7 cellular contexts compared by ENCODE assay signal in the genomic region with DNA sequence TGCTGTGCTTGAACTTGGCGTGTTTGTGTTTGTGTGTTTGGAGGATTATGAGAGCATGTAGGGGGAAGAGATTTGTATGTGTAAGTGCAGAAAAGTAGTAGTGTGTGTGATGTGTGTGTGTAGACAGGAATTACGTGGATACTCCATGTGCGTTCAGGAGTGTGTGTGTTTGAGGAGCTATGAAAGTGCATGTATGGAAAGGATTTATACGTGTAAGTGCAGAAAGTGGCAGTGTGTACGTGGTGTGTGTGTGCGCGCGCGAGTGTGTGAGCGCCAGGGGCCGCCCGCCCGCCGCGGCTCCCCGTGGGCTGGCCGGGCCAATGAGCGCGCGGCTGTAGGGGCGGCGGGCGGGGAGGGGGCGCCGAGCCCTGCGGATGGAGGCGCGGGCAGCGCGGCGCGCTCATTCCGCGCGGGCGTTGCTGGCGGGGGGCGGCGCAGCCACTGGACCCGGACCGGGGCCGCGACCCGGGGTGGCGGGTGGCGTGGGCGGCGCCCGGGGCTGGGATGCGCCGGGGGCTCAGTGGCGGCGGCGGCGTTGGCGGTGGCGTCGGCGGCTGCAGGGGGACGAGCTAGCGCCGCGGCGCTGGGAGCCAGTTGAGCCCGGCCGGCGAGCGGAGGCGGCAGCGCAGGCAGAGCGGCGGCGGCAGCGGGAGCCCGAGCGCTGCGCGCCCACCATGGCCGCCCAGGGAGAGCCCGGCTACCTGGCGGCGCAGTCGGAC. TPM values are rescaled to one million over a fixed set of nuclear protein-coding genes. Genes with fewer than 3 reads are reported as not detected.
DNase-seq lines count a peak whose midpoint lies in the region; ATAC-seq and TF ChIP-seq lines count a peak whose summit lies in the region.

BICC1 (plus strand) TSS at position 403 of the 719 bp plus-strand sequence; CDS start at position 675, 272 bp downstream.

- TF ChIP-seq CTCF in nephron progenitor cell (IDR thresholded peaks at IDR 0.05), result no peak

- H3K4me1 Mint-ChIP-seq in IgD-negative memory B cell, result peaks cover 5 to 8% (median 5%) of the 10 kb centered on the region in 3 donors
- peaks cover 21% of the 10 kb centered on the region for H3K4me1 Mint-ChIP-seq in nephron progenitor cell

- peak; percentile 55 for ATAC-seq in GM18498 (IDR thresholded peaks at IDR 0.05; ENCODE audit: unreplicated experiment)

- H3K27me3 Mint-ChIP-seq in IgD-negative memory B cell, result peaks cover 18% of the 10 kb centered on the region
- H3K27me3 Mint-ChIP-seq in nephron progenitor cell (ENCODE audit: low read depth, poor library complexity), result peaks cover 23% of the 10 kb centered on the region

- H3K27ac Mint-ChIP-seq in IgD-negative memory B cell, result no peak within 1 kb of the TSS
- no peak within 1 kb of the TSS for H3K27ac Mint-ChIP-seq in nephron progenitor cell

- DNase-seq in activated T-cell treated with anti-CD3 and anti-CD28 coated beads, Interleukin-2, amount 50 U/mL, for 48 hours, result peak; percentile 18 to 32
- DNase-seq in glomerular endothelial cell (ENCODE audit: extremely low read depth, low read depth, low spot score) (peak; percentile 3), nephron progenitor cell (peak; percentile 81), NCI-H226 (no peak), UCSD-AML1 (lab: John Stamatoyannopoulos, UW; ENCODE audit: unreplicated experiment) (no peak)

- H3K9me3 Mint-ChIP-seq in IgD-negative memory B cell (no peaks in the 10 kb centered on the region), nephron progenitor cell (no peaks in the 10 kb centered on the region)

- H3K36me3 Mint-ChIP-seq in IgD-negative memory B cell (no peaks in the 10 kb centered on the region), nephron progenitor cell (ENCODE audit: low read depth) (no peaks in the 10 kb centered on the region)

- H3K4me3 Mint-ChIP-seq in IgD-negative memory B cell (peak within 1 kb of the TSS; percentile 6 to 91 (median 70)), nephron progenitor cell (peak within 1 kb of the TSS; percentile 89)

RNA-seq across cellular contexts. Expression of gene BICC1, which starts in this region (rescaled TPM):
- polyA plus RNA-seq in IgD-negative memory B cell, result not detected
- total RNA-seq in glomerular endothelial cell, result 8.8 and 22.9 TPM in 2 replicates

Comparison
In these comparisons a context has a peak if more than half of its experiments do, and no peak if none do; other contexts are left out.
1. DNase-seq: peak in activated T-cell treated with anti-CD3 and anti-CD28 coated beads, Interleukin-2, amount 50 U/mL, for 48 hours (2 of 2), glomerular endothelial cell (single experiment) and nephron progenitor cell (single experiment); none in NCI-H226 (single experiment) and UCSD-AML1 (single experiment).